Comparison of ENCODE assay signal across 8 cellular contexts in genomic region chr16:71723537-71724319, GRCh38. TPM values are rescaled to one million over a fixed set of nuclear protein-coding genes. Genes with fewer than 3 reads are reported as not detected.
DNase-seq lines count a peak whose midpoint lies in the region; ATAC-seq and TF ChIP-seq lines count a peak whose summit lies in the region.

No MANE protein-coding gene starts in this region.

- H3K4me3 ChIP-seq in Panc1 (ENCODE audit: low read depth in 2 of 2, low read length in 2 of 2) (peak overlapping the region; percentile 55 to 73), fibroblast of lung (replicated peaks in 1 of 4; ENCODE audit: control extremely low read depth in 1 of 4, insufficient read depth in 1 of 4, low read depth in 3 of 4, low read length in 4 of 4) (peak overlapping the region; percentile 38 to 89 (median 60))

- H3K4me1 ChIP-seq in Panc1 (ENCODE audit: control insufficient read depth, insufficient read depth, low read length) (peaks cover 8% of the 10 kb centered on the region), fibroblast of lung (ENCODE audit: control insufficient read depth, extremely low read depth, insufficient read depth, low read length) (no peaks in the 10 kb centered on the region)

- in situ Hi-C loops in Panc1 (cut with HindIII; ENCODE audit: low pct_unique_long_range_greater_than_20kb, low sequenced_read_pairs), result no loop called here

- peak; percentile 89 for DNase-seq in Calu3
- DNase-seq in HK-2 (ENCODE audit: unreplicated experiment), result peak; percentile 70
- DNase-seq in Panc1 (ENCODE audit: low read depth, low spot score), result no peak
- DNase-seq in activated T-helper 1 cell treated with Interleukin-2 at 50 U/mL for 16 hours (ENCODE audit: low read depth), result peak; percentile 73
- DNase-seq in fibroblast of lung (ENCODE audit: low read depth in 2 of 2), result peak; percentile 52 to 54
- DNase-seq in natural killer cell, result peak; percentile 80
- DNase-seq in stimulated activated naive CD4-positive, alpha-beta T cell (lab: John Stamatoyannopoulos, UW), result peak; percentile 72 to 97 (median 90)

- H2AFZ ChIP-seq in fibroblast of lung (ENCODE audit: low read length), result peak overlapping the region; percentile 31

- intact Hi-C loops in Calu3 (cut with micrococcal nuclease; ENCODE audit: unreplicated experiment) (no loop called here), Panc1 (cut with micrococcal nuclease; ENCODE audit: unreplicated experiment) (no loop called here), natural killer cell (cut with micrococcal nuclease) (loop anchor here (5.0 kb wide), 1 partner anchor 159 kb away; the partner anchor contains the start of gene ZNF821)

- H3K36me3 ChIP-seq in Panc1 (ENCODE audit: control insufficient read depth, insufficient read depth, low read length) (no peaks in the 10 kb centered on the region), fibroblast of lung (ENCODE audit: control insufficient read depth, insufficient read depth, low read length) (no peaks in the 10 kb centered on the region)

- peak overlapping the region; percentile 79 for H3K9ac ChIP-seq in fibroblast of lung (ENCODE audit: insufficient read depth, low read length)

- ATAC-seq in GM19452 (IDR thresholded peaks at IDR 0.05; ENCODE audit: unreplicated experiment), result peak; percentile 73
- ATAC-seq in Panc1, result peak; percentile 88
- ATAC-seq in natural killer cell, result peak; percentile 90 to 94 (median 90)

- H3K27me3 Mint-ChIP-seq in Calu3 (ENCODE audit: unreplicated experiment), result no peaks in the 10 kb centered on the region
- no peaks in the 10 kb centered on the region for H3K27me3 Mint-ChIP-seq in natural killer cell (ENCODE audit: low read depth in 2 of 2)

- no peak overlapping the region; the same call in 1 of the 2 replicates for H3K27ac ChIP-seq in Panc1 (ENCODE audit: low read length)
- H3K27ac ChIP-seq in fibroblast of lung (ENCODE audit: insufficient read depth, low read length), result peak overlapping the region; percentile 58

- peaks cover 28% of the 10 kb centered on the region for H3K36me3 Mint-ChIP-seq in Calu3 (ENCODE audit: insufficient read depth, unreplicated experiment)
- H3K36me3 Mint-ChIP-seq in natural killer cell, result no peaks in the 10 kb centered on the region

- H3K9me3 ChIP-seq in Panc1 (ENCODE audit: control insufficient read depth, insufficient read depth, low read depth, low read length) (no peaks in the 10 kb centered on the region), fibroblast of lung (ENCODE audit: control insufficient read depth, insufficient read depth, low read depth, low read length) (no peaks in the 10 kb centered on the region)

- peak overlapping the region; percentile 65 for H3K4me2 ChIP-seq in fibroblast of lung (ENCODE audit: extremely low read depth, insufficient read depth, low read length)

- peaks cover 25% of the 10 kb centered on the region for H3K79me2 ChIP-seq in fibroblast of lung (ENCODE audit: control insufficient read depth, insufficient read depth, low read length)

- no peaks in the 10 kb centered on the region for H3K27me3 ChIP-seq in Panc1 (ENCODE audit: control insufficient read depth, insufficient read depth, low read length)
- no peaks in the 10 kb centered on the region for H3K27me3 ChIP-seq in fibroblast of lung (ENCODE audit: control insufficient read depth, insufficient read depth, low read length)

- no peaks in the 10 kb centered on the region for H3K9me3 Mint-ChIP-seq in Calu3 (ENCODE audit: low read depth, unreplicated experiment)
- no peaks in the 10 kb centered on the region for H3K9me3 Mint-ChIP-seq in natural killer cell

- H3K4me1 Mint-ChIP-seq in Calu3 (ENCODE audit: low read depth, unreplicated experiment) (no peaks in the 10 kb centered on the region), natural killer cell (peaks cover 15 to 18% of the 10 kb centered on the region in 2 donors)

- POLR2A ChIA-PET in Panc1 (lab: Charles Lee), result no interaction called here

- H3K27ac Mint-ChIP-seq in Calu3 (ENCODE audit: unreplicated experiment), result peak overlapping the region; percentile 40
- peak overlapping the region; percentile 64 to 65 for H3K27ac Mint-ChIP-seq in natural killer cell

- TF ChIP-seq CTCF in Calu3 (IDR thresholded peaks at IDR 0.05; ENCODE audit: unreplicated experiment), result no peak
- TF ChIP-seq CTCF in Panc1 (IDR thresholded peaks at IDR 0.05), result no peak
- TF ChIP-seq CTCF in fibroblast of lung (conservative IDR thresholded peaks at IDR 0.05 in 1 of 2, IDR thresholded peaks at IDR 0.05 in 1 of 2; ENCODE audit: low read depth in 1 of 2, low read length in 2 of 2), result no peak
- no peak for TF ChIP-seq CTCF in natural killer cell (IDR thresholded peaks at IDR 0.05)

- H3K4me3 Mint-ChIP-seq in Calu3 (ENCODE audit: low read depth, unreplicated experiment), result peak overlapping the region; percentile 91
- peak overlapping the region; percentile 87 for H3K4me3 Mint-ChIP-seq in natural killer cell

- CTCF ChIA-PET in Calu3 (lab: Charles Lee) (no interaction called here), Panc1 (lab: Charles Lee) (no interaction called here)

- no peaks in the 10 kb centered on the region for H4K20me1 ChIP-seq in fibroblast of lung (ENCODE audit: control insufficient read depth, extremely low read depth, insufficient read depth, low read length)

- no TSS peak for BruUV-seq in Calu3 (replicated peaks; lab: Mats Ljungman, UMichigan)
- BruUV-seq in Panc1 (replicated peaks; lab: Mats Ljungman, UMichigan), result no TSS peak

RNA-seq across cellular contexts. Expression of gene PHLPP2, which starts 0.8 kb away (rescaled TPM):
- 10.0 and 11.2 TPM in 2 replicates for total RNA-seq in Calu3 (2022)
- total RNA-seq in Panc1 (2021; ENCODE audit: unreplicated experiment), result 13.1 TPM
- 4.8 TPM for polyA plus RNA-seq in Panc1 (2012; ENCODE audit: insufficient read length)
- 6.9 and 9.7 TPM in 2 replicates for total RNA-seq in fibroblast of lung
- 12.4 and 13.2 TPM in 2 replicates for polyA plus RNA-seq in fibroblast of lung
- 6.3 and 6.6 TPM in 2 replicates for polyA plus RNA-seq in fibroblast of lung (2012)
- polyA minus RNA-seq in fibroblast of lung (ENCODE audit: low replicate concordance), result 18.2 and 26.9 TPM in 2 replicates
- total RNA-seq in natural killer cell, result 1 to 10 TPM; 6.4 to 9.8 (median 9.2) TPM
